Comparison of ENCODE assay signal across 1 cellular context in genomic region chr19:2341247-2341705, GRCh38.
TF ChIP-seq lines count a peak whose summit lies in the region.

No MANE protein-coding gene starts in this region.

TF ChIP-seq in WTC11, 78 proteins besides CTCF, POLR2A, EP300 and RAD21 (continued from another document):
- TF ChIP-seq ZNF281 (CRISPR knock-in tag; IDR thresholded peaks at IDR 0.05) (no peak), ZNF512 (CRISPR knock-in tag; IDR thresholded peaks at IDR 0.05; ENCODE audit: borderline replicate concordance) (no peak)
